1 cellular context compared by ENCODE assay signal in the genomic region with DNA sequence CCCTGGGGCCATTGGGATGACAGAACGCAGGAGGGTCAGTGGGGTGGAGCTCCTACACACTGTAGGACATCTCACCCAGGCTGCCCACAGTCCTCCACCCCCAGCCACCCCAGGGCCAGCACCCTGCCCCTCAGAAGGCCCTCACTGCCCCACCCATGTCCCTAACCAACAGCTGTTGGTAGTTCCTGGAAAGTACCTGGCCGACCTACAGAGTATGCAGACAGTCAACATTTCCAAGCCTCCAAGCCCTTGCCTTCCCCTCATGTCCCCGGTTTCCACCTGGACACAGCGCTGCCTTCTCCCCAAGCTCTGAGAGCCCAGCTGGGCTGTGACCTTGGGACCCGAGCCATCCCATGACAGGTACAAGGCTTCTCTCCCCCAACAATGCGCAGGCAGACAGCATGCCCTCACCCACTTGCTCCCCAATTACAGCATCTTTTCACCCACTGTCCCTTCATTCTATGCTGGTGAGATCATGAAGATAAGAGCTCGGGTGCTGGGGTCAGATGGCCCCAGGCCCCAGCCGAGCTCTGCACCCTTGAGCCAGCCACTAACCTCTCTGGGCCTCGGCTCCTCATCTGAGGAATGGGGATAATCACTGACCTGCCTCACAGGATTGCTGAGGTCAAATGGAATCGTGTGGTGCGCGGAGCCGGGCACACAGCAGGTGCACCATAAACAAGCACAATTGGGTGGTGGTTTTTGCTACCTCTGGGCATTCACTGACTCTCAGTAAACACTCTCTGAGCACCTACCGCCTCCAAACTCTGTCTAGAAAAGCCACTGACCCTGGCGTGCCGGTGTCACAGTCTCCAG.
TF ChIP-seq lines count a peak whose summit lies in the region.

No MANE protein-coding gene starts in this region.

TF ChIP-seq in WTC11, 78 proteins besides CTCF, POLR2A, EP300 and RAD21 (continued from another document):
- TF ChIP-seq ARID4B (CRISPR knock-in tag; IDR thresholded peaks at IDR 0.05; ENCODE audit: borderline replicate concordance), result no peak
- TF ChIP-seq PRRX2 (CRISPR knock-in tag; IDR thresholded peaks at IDR 0.05), result no peak
- no peak for TF ChIP-seq RORB (CRISPR knock-in tag; IDR thresholded peaks at IDR 0.05)
- no peak for TF ChIP-seq GRHL2 (CRISPR knock-in tag; IDR thresholded peaks at IDR 0.05; ENCODE audit: insufficient replicate concordance, severe bottlenecking)
- TF ChIP-seq, protein P1, sequence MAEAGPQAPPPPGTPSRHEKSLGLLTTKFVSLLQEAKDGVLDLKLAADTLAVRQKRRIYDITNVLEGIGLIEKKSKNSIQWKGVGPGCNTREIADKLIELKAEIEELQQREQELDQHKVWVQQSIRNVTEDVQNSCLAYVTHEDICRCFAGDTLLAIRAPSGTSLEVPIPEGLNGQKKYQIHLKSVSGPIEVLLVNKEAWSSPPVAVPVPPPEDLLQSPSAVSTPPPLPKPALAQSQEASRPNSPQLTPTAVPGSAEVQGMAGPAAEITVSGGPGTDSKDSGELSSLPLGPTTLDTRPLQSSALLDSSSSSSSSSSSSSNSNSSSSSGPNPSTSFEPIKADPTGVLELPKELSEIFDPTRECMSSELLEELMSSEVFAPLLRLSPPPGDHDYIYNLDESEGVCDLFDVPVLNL (CRISPR knock-in tag; IDR thresholded peaks at IDR 0.05; ENCODE audit: borderline replicate concordance, low read depth), result no peak
- no peak for TF ChIP-seq TEAD1 (CRISPR knock-in tag; IDR thresholded peaks at IDR 0.05)
- TF ChIP-seq, protein P2, sequence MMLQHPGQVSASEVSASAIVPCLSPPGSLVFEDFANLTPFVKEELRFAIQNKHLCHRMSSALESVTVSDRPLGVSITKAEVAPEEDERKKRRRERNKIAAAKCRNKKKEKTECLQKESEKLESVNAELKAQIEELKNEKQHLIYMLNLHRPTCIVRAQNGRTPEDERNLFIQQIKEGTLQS (CRISPR knock-in tag; conservative IDR thresholded peaks at IDR 0.05), result no peak
- no peak for TF ChIP-seq CREM (CRISPR knock-in tag; IDR thresholded peaks at IDR 0.05)
- TF ChIP-seq ZNF671 (CRISPR knock-in tag; IDR thresholded peaks at IDR 0.05), result no peak
